ENCODE assay signal across 8 cellular contexts in the genomic region with DNA sequence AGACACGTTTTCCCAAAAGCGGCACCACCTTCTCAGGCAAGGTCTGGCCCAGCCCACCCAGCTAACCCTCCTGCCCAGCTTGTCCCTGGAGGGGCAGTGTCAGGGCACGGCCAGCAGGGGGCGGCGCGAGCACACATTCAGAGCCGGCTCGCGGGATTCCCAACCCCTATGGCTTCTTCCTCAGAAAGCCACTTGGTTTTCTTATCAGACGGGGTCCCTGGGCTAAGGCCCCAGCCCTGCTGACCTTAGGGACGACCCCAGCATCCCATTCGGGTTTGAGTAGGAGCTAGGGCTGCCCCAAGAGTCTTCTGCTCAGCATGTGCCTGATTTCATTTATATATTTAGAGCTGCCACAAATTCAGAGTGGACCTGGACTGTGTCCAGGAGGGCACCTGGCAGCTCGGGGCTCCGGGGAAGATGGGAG. TPM values are rescaled to one million over a fixed set of nuclear protein-coding genes. Genes with fewer than 3 reads are reported as not detected.
DNase-seq lines count a peak whose midpoint lies in the region; ATAC-seq and TF ChIP-seq lines count a peak whose summit lies in the region.

No MANE protein-coding gene starts in this region.

- peaks cover 7 to 37% (median 27%) of the 10 kb centered on the region in 7 donors for H3K4me1 Mint-ChIP-seq in naive thymus-derived CD4-positive, alpha-beta T cell

- H2AFZ ChIP-seq in PC-3 (ENCODE audit: low read length) = peak overlapping the region; percentile 90

- intact Hi-C loops in PC-3 (cut with micrococcal nuclease) = loop anchor here (1.0 to 2.0 kb wide), 2 partner anchors 36 to 93 kb away; a partner anchor contains a TSS
- intact Hi-C loops in naive thymus-derived CD4-positive, alpha-beta T cell (cut with micrococcal nuclease) = loop anchor here (1.0 to 10.0 kb wide), 8 partner anchors 36 to 223 kb away; a partner anchor contains a TSS

- H3K79me2 ChIP-seq in PC-3 (ENCODE audit: low read length) = no peaks in the 10 kb centered on the region

- no peaks in the 10 kb centered on the region for H3K36me3 ChIP-seq in PC-3 (ENCODE audit: low read depth, low read length)
- no peaks in the 10 kb centered on the region for H3K36me3 ChIP-seq in naive thymus-derived CD4-positive, alpha-beta T cell (ENCODE audit: control insufficient read depth in 2 of 3, insufficient read depth in 3 of 3, low read length in 3 of 3)

- POLR2A ChIA-PET in PC-3 (lab: Charles Lee; ENCODE audit: unreplicated experiment) = no interaction called here
- POLR2A ChIA-PET in naive thymus-derived CD4-positive, alpha-beta T cell (lab: Charles Lee) = no interaction called here

- CTCF ChIA-PET in PC-3 (lab: Charles Lee) = interaction anchor here (0.5 to 2.2 kb wide), 12 partner anchors 21 to 383 kb away, joined by 3 to 24 read pairs (median 3); a partner anchor contains a TSS
- CTCF ChIA-PET in naive thymus-derived CD4-positive, alpha-beta T cell (lab: Charles Lee) = interaction anchor here (0.6 to 1.6 kb wide), 13 partner anchors 8 to 235 kb away, joined by 3 to 12 read pairs (median 3); a partner anchor contains a TSS

- H3K27ac ChIP-seq in PC-3 (ENCODE audit: low read length) = no peak overlapping the region
- H3K27ac ChIP-seq in naive thymus-derived CD4-positive, alpha-beta T cell (ENCODE audit: low read depth, low read length) = no peak overlapping the region

- peak overlapping the region in 2 of 10 donors; percentile 20 to 59 for H3K4me3 Mint-ChIP-seq in naive thymus-derived CD4-positive, alpha-beta T cell

- no peaks in the 10 kb centered on the region for H3K9me3 ChIP-seq in PC-3 (ENCODE audit: low read length)
- H3K9me3 ChIP-seq in naive thymus-derived CD4-positive, alpha-beta T cell (ENCODE audit: control insufficient read depth in 2 of 3, low read length in 3 of 3) = no peaks in the 10 kb centered on the region

- H4K20me1 ChIP-seq in PC-3 (ENCODE audit: low read length) = no peaks in the 10 kb centered on the region

- no peaks in the 10 kb centered on the region for H3K27me3 ChIP-seq in PC-3 (ENCODE audit: low read length)
- no peaks in the 10 kb centered on the region for H3K27me3 ChIP-seq in naive thymus-derived CD4-positive, alpha-beta T cell (ENCODE audit: control insufficient read depth in 2 of 2, insufficient read depth in 2 of 2, low read length in 2 of 2)

- BruUV-seq in PC-3 (replicated peaks; lab: Mats Ljungman, UMichigan) = no TSS peak

- peak overlapping the region in 1 of 9 donors; percentile 28 for H3K27ac Mint-ChIP-seq in naive thymus-derived CD4-positive, alpha-beta T cell

- no peaks in the 10 kb centered on the region for H3F3A ChIP-seq in PC-3 (ENCODE audit: low read length, unreplicated experiment)

- H3K9me3 Mint-ChIP-seq in naive thymus-derived CD4-positive, alpha-beta T cell = no peaks in the 10 kb centered on the region

- H3K4me3 ChIP-seq in AG10803 (ENCODE audit: low read length) (peak overlapping the region; percentile 35), PC-3 (ENCODE audit: low read length) (peak overlapping the region; percentile 70)
- peak overlapping the region; percentile 24 for H3K4me3 ChIP-seq in naive thymus-derived CD4-positive, alpha-beta T cell (ENCODE audit: low read length)

- no peaks in the 10 kb centered on the region for H3K9me2 ChIP-seq in PC-3 (replicated peaks; ENCODE audit: low read length)

- DNase-seq in AG10803 (ENCODE audit: low read depth) = peak; percentile 51
- DNase-seq in GM19238 (ENCODE audit: insufficient read length, low spot score) = peak; percentile 82
- peak; percentile 76 for DNase-seq in PC-3
- peak; percentile 64 for DNase-seq in activated T-cell treated with anti-CD3 and anti-CD28 coated beads for 4 hours
- DNase-seq in naive thymus-derived CD4-positive, alpha-beta T cell = peak; percentile 38 to 82 (median 61)
- DNase-seq in stimulated activated CD8-positive, alpha-beta memory T cell treated with anti-CD3 and anti-CD28 coated beads, Interleukin-7, amount 100 ng/mL, for 48 hours (ENCODE audit: extremely low read depth in 1 of 2, low read depth in 1 of 2) = peak; percentile 41 to 63

- peak; percentile 98 for TF ChIP-seq CTCF in AG10803 (conservative IDR thresholded peaks at IDR 0.05; ENCODE audit: low read length)
- peak; percentile 95 for TF ChIP-seq CTCF in PC-3 (conservative IDR thresholded peaks at IDR 0.05; ENCODE audit: low read depth, low read length)

- H3K4me1 ChIP-seq in PC-3 (ENCODE audit: insufficient read depth, low read length) = no peaks in the 10 kb centered on the region
- peaks cover 0 to 11% of the 10 kb centered on the region in 2 donors for H3K4me1 ChIP-seq in naive thymus-derived CD4-positive, alpha-beta T cell (ENCODE audit: control insufficient read depth in 2 of 2, insufficient read depth in 2 of 2, low read length in 2 of 2)

- ATAC-seq in HG03571 (IDR thresholded peaks at IDR 0.05; ENCODE audit: unreplicated experiment) = peak; percentile 81
- ATAC-seq in PC-3 = peak; percentile 98
- peak; percentile 88 for ATAC-seq in esophagus mucosa
- ATAC-seq in naive thymus-derived CD4-positive, alpha-beta T cell = peak; percentile 88

- H3K36me3 Mint-ChIP-seq in naive thymus-derived CD4-positive, alpha-beta T cell = peaks cover 0 to 5% (median 0%) of the 10 kb centered on the region in 5 donors

- H3K4me2 ChIP-seq in PC-3 (ENCODE audit: low read length) = peak overlapping the region; percentile 94

- no peak overlapping the region for H3K9ac ChIP-seq in PC-3 (ENCODE audit: low read length)

- peaks cover 0 to 7% (median 0%) of the 10 kb centered on the region in 5 donors for H3K27me3 Mint-ChIP-seq in naive thymus-derived CD4-positive, alpha-beta T cell

RNA-seq across cellular contexts. Expression of a gene that starts 14.5 kb away (rescaled TPM):
- total RNA-seq in PC-3 (2014; rRNA removed) = not detected in 2 replicates
- total RNA-seq in esophagus mucosa = not detected
- total RNA-seq in naive thymus-derived CD4-positive, alpha-beta T cell = not detected
- polyA plus RNA-seq in naive thymus-derived CD4-positive, alpha-beta T cell = not detected

RNA-seq across cellular contexts. Expression of a gene that starts 36.9 kb away (rescaled TPM):
- total RNA-seq in PC-3 (2014; rRNA removed) = 38.4 and 49.5 TPM in 2 replicates
- total RNA-seq in esophagus mucosa = 24.4 TPM
- total RNA-seq in naive thymus-derived CD4-positive, alpha-beta T cell = 100 to 1,000 TPM in 1 of 5 experiments, 10 to 100 TPM in 1, 1 to 10 TPM in 3; 8.0 to 132 (median 9.7) TPM
- polyA plus RNA-seq in naive thymus-derived CD4-positive, alpha-beta T cell = 1 to 10 TPM; 4.4 to 4.7 TPM
